ENCODE assay signal across 8 cellular contexts in the genomic region with DNA sequence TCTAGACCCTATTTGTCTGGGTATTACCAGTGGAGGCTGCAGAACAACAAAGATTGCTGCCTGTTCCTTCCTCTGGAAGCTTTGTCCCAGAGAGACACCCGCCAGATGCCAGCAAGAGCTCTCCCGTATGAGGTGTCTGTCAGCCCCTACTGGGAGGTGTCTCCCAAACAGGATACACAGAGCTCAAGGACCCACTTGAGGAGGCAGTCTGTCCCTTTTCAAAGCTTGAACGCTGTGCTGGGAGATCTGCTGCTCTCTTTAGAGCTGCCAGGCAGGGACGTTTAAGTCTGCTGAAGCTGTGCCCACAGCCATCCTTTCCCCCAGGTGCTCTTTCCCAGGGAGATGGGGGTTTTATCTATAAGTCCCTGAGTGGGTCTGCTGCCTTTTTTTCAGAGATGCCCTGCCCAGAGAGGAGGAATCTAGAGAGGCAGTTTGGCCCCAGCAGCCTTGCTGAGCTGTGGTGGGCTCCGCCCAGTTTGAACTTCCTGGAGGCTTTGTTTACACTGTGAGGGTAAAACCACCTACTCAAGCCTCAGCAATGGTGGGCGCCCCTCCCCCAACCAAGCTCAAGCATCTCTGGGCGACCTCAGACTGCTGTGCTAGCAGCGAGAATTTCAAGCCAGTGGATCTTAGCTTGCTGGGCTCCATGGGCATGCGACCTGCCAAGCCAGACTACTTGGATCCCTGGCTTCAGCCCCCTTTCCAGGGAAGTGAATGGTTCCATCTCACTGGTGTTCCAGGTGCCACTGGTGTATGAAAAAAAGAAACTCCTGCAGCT. TPM values are rescaled to one million over a fixed set of nuclear protein-coding genes. Genes with fewer than 3 reads are reported as not detected.
DNase-seq lines count a peak whose midpoint lies in the region; ATAC-seq lines count a peak whose summit lies in the region.
"Not testable (repeated sequence)": the region's sequence is repeated elsewhere in the genome, so short reads cannot be mapped to it uniquely, and the experiment has no call there.

No MANE protein-coding gene starts in this region.

- H3K27me3 Mint-ChIP-seq in CD4-positive, alpha-beta memory T cell; activated T-helper 1 cell treated with anti-CD3 and anti-CD28 coated beads, Interleukin-12 subunit alpha, Interleukin-12 subunit beta, Interleukin-2, Interleukin-4 antibody, amounts not matched to agents 30 ng/mL and 10 ng/mL and 1 ng/mL, durations not matched to agents 14 hours and 24 hours and 36 hours (ENCODE audit: insufficient read depth): not testable (repeated sequence)
- H3K27me3 Mint-ChIP-seq in naive thymus-derived CD4-positive, alpha-beta T cell: peaks cover 0 to 20% (median 0%) of the 10 kb centered on the region in 5 donors

- H3K4me3 Mint-ChIP-seq in CD4-positive, alpha-beta memory T cell: peak overlapping the region in 7 of 8 donors; percentile 65 to 75 (median 68)
- peak overlapping the region; percentile 0 for H3K4me3 Mint-ChIP-seq in activated T-helper 1 cell treated with anti-CD3 and anti-CD28 coated beads, Interleukin-12 subunit alpha, Interleukin-12 subunit beta, Interleukin-2, Interleukin-4 antibody, amounts not matched to agents 30 ng/mL and 10 ng/mL and 1 ng/mL, durations not matched to agents 14 hours and 24 hours and 36 hours
- H3K4me3 Mint-ChIP-seq in naive thymus-derived CD4-positive, alpha-beta T cell: peak overlapping the region; percentile 39 to 78 (median 64)

- intact Hi-C loops in CD4-positive, alpha-beta memory T cell (cut with micrococcal nuclease): loop anchor here (1.0 kb wide), 2 partner anchors 29 to 115 kb away; a partner anchor contains a TSS
- intact Hi-C loops in activated T-helper 1 cell treated with anti-CD3 and anti-CD28 coated beads, Interleukin-12 subunit alpha, Interleukin-12 subunit beta, Interleukin-2, Interleukin-4 antibody, amounts not matched to agents 30 ng/mL and 10 ng/mL and 1 ng/mL, durations not matched to agents 14 hours and 24 hours and 36 hours (cut with micrococcal nuclease): not testable (repeated sequence)
- intact Hi-C loops in naive thymus-derived CD4-positive, alpha-beta T cell (cut with micrococcal nuclease): loop anchor here (1.0 to 2.0 kb wide), 4 partner anchors 15 to 55 kb away; a partner anchor contains a TSS

- peak overlapping the region; percentile 70 to 92 (median 85) for H3K27ac Mint-ChIP-seq in CD4-positive, alpha-beta memory T cell
- peak overlapping the region; percentile 38 for H3K27ac Mint-ChIP-seq in activated T-helper 1 cell treated with anti-CD3 and anti-CD28 coated beads, Interleukin-12 subunit alpha, Interleukin-12 subunit beta, Interleukin-2, Interleukin-4 antibody, amounts not matched to agents 30 ng/mL and 10 ng/mL and 1 ng/mL, durations not matched to agents 14 hours and 24 hours and 36 hours
- peak overlapping the region; percentile 81 to 96 (median 89) for H3K27ac Mint-ChIP-seq in naive thymus-derived CD4-positive, alpha-beta T cell

- H3K4me1 Mint-ChIP-seq in CD4-positive, alpha-beta memory T cell: peaks cover 45 to 69% (median 57%) of the 10 kb centered on the region in 4 donors
- peaks cover 55% of the 10 kb centered on the region for H3K4me1 Mint-ChIP-seq in activated T-helper 1 cell treated with anti-CD3 and anti-CD28 coated beads, Interleukin-12 subunit alpha, Interleukin-12 subunit beta, Interleukin-2, Interleukin-4 antibody, amounts not matched to agents 30 ng/mL and 10 ng/mL and 1 ng/mL, durations not matched to agents 14 hours and 24 hours and 36 hours (ENCODE audit: low read depth)
- H3K4me1 Mint-ChIP-seq in naive thymus-derived CD4-positive, alpha-beta T cell: peaks cover 20 to 72% (median 58%) of the 10 kb centered on the region in 7 donors

- not testable (repeated sequence) for H3K9me3 ChIP-seq in CD4-positive, alpha-beta memory T cell (ENCODE audit: control insufficient read depth in 1 of 2, low read length in 2 of 2); effector memory CD4-positive, alpha-beta T cell (ENCODE audit: control insufficient read depth, low read length)
- H3K9me3 ChIP-seq in naive thymus-derived CD4-positive, alpha-beta T cell (ENCODE audit: control insufficient read depth in 2 of 3, low read length in 3 of 3): peaks cover 0 to 14% (median 0%) of the 10 kb centered on the region in 3 experiments

- peaks cover 0 to 48% (median 41%) of the 10 kb centered on the region in 8 donors for H3K9me3 Mint-ChIP-seq in CD4-positive, alpha-beta memory T cell
- peaks cover 42% of the 10 kb centered on the region for H3K9me3 Mint-ChIP-seq in activated T-helper 1 cell treated with anti-CD3 and anti-CD28 coated beads, Interleukin-12 subunit alpha, Interleukin-12 subunit beta, Interleukin-2, Interleukin-4 antibody, amounts not matched to agents 30 ng/mL and 10 ng/mL and 1 ng/mL, durations not matched to agents 14 hours and 24 hours and 36 hours
- H3K9me3 Mint-ChIP-seq in naive thymus-derived CD4-positive, alpha-beta T cell: peaks cover 20 to 76% (median 49%) of the 10 kb centered on the region in 11 donors

- peak; percentile 76 to 86 (median 80) for DNase-seq in CD4-positive, alpha-beta memory T cell
- DNase-seq in Jurkat, Clone E6-1 (ENCODE audit: low read depth, low spot score): peak; percentile 65
- DNase-seq in NK-92 treated with Interleukin-12 subunit alpha and Interleukin-12 subunit beta, amount 100 ng/mL, for 24 hours (lab: John Stamatoyannopoulos, UW): peak; percentile 67
- DNase-seq in activated CD4-positive, alpha-beta T cell treated with anti-CD3 and anti-CD28 coated beads for 1 hour: peak; percentile 44
- DNase-seq in activated T-helper 1 cell treated with anti-CD3 and anti-CD28 coated beads, Interleukin-12 subunit alpha, Interleukin-12 subunit beta, Interleukin-2, Interleukin-4 antibody, amounts not matched to agents 30 ng/mL and 10 ng/mL and 1 ng/mL, durations not matched to agents 14 hours and 24 hours and 36 hours (ENCODE audit: low spot score): peak; percentile 57
- peak; percentile 41 to 61 (median 46) for DNase-seq in effector memory CD4-positive, alpha-beta T cell
- DNase-seq in naive thymus-derived CD4-positive, alpha-beta T cell: peak in 8 of 9 donors; percentile 44 to 84 (median 76)
- peak; percentile 38 to 43 for DNase-seq in stimulated activated CD8-positive, alpha-beta memory T cell treated with anti-CD3 and anti-CD28 coated beads, Interleukin-15, amount 100 ng/mL, for 4 hours (ENCODE audit: low read depth in 2 of 2)

- POLR2A ChIA-PET in CD4-positive, alpha-beta memory T cell (lab: Charles Lee; ENCODE audit: partially characterized antibody): interaction anchor here (0.7 to 7.9 kb wide), 20 partner anchors 9 to 202 kb away, joined by 3 to 92 read pairs (median 5); a partner anchor contains a TSS
- POLR2A ChIA-PET in naive thymus-derived CD4-positive, alpha-beta T cell (lab: Charles Lee): interaction anchor here (0.5 to 8.9 kb wide), 19 partner anchors 12 to 218 kb away, joined by 3 to 105 read pairs (median 4); a partner anchor contains a TSS

- peak overlapping the region in 1 of 2 donors; percentile 8 for H3K4me3 ChIP-seq in CD4-positive, alpha-beta memory T cell (ENCODE audit: low read length in 2 of 2)
- not testable (repeated sequence) for H3K4me3 ChIP-seq in Jurkat, Clone E6-1 (ENCODE audit: low read length)
- H3K4me3 ChIP-seq in effector memory CD4-positive, alpha-beta T cell (ENCODE audit: insufficient read depth, low read depth, low read length, poor library complexity, severe bottlenecking): peak overlapping the region; percentile 11
- peak overlapping the region; percentile 41 for H3K4me3 ChIP-seq in naive thymus-derived CD4-positive, alpha-beta T cell (ENCODE audit: low read length)

- CTCF ChIA-PET in CD4-positive, alpha-beta memory T cell (lab: Charles Lee; ENCODE audit: partially characterized antibody): interaction anchor here (0.7 to 3.7 kb wide), 16 partner anchors 9 to 200 kb away, joined by 3 to 22 read pairs (median 5); a partner anchor contains a TSS
- CTCF ChIA-PET in naive thymus-derived CD4-positive, alpha-beta T cell (lab: Charles Lee): interaction anchor here (1.1 to 1.5 kb wide), 5 partner anchors 14 to 34 kb away, joined by 3 to 8 read pairs (median 4); no protein-coding TSS in a partner anchor

- not testable (repeated sequence) for H3K27me3 ChIP-seq in CD4-positive, alpha-beta memory T cell (ENCODE audit: insufficient read depth, low read length); effector memory CD4-positive, alpha-beta T cell (replicated peaks; ENCODE audit: control insufficient read depth, insufficient read depth, low read length, poor library complexity, severe bottlenecking); naive thymus-derived CD4-positive, alpha-beta T cell (ENCODE audit: control insufficient read depth in 2 of 2, insufficient read depth in 2 of 2, low read length in 2 of 2)

- H3K4me1 ChIP-seq in CD4-positive, alpha-beta memory T cell (ENCODE audit: insufficient read depth, low read length): peaks cover 58% of the 10 kb centered on the region
- H3K4me1 ChIP-seq in effector memory CD4-positive, alpha-beta T cell (ENCODE audit: control insufficient read depth, insufficient read depth, low read length, poor library complexity, severe bottlenecking): peaks cover 29% of the 10 kb centered on the region
- peaks cover 42 to 50% of the 10 kb centered on the region in 2 donors for H3K4me1 ChIP-seq in naive thymus-derived CD4-positive, alpha-beta T cell (ENCODE audit: control insufficient read depth in 2 of 2, insufficient read depth in 2 of 2, low read length in 2 of 2)

- peak; percentile 28 for ATAC-seq in naive thymus-derived CD4-positive, alpha-beta T cell

- peaks cover 30 to 35% of the 10 kb centered on the region in 2 donors for H3K36me3 Mint-ChIP-seq in CD4-positive, alpha-beta memory T cell
- H3K36me3 Mint-ChIP-seq in activated T-helper 1 cell treated with anti-CD3 and anti-CD28 coated beads, Interleukin-12 subunit alpha, Interleukin-12 subunit beta, Interleukin-2, Interleukin-4 antibody, amounts not matched to agents 30 ng/mL and 10 ng/mL and 1 ng/mL, durations not matched to agents 14 hours and 24 hours and 36 hours (ENCODE audit: low read depth): peaks cover 25% of the 10 kb centered on the region
- peaks cover 38 to 64% (median 38%) of the 10 kb centered on the region in 5 donors for H3K36me3 Mint-ChIP-seq in naive thymus-derived CD4-positive, alpha-beta T cell

- H3K36me3 ChIP-seq in CD4-positive, alpha-beta memory T cell (ENCODE audit: insufficient read depth, low read length); effector memory CD4-positive, alpha-beta T cell (ENCODE audit: control insufficient read depth, insufficient read depth, low read length); naive thymus-derived CD4-positive, alpha-beta T cell (ENCODE audit: control insufficient read depth in 2 of 3, insufficient read depth in 3 of 3, low read length in 3 of 3): not testable (repeated sequence)

- H3K27ac ChIP-seq in CD4-positive, alpha-beta memory T cell (ENCODE audit: low read depth, low read length): not testable (repeated sequence)
- H3K27ac ChIP-seq in effector memory CD4-positive, alpha-beta T cell (ENCODE audit: insufficient read depth, low read length, poor library complexity, severe bottlenecking): peak overlapping the region; percentile 42
- H3K27ac ChIP-seq in naive thymus-derived CD4-positive, alpha-beta T cell (ENCODE audit: low read depth, low read length): peak overlapping the region; percentile 53

RNA-seq across cellular contexts. Expression of a gene that starts 54.3 kb away (rescaled TPM):
- under 1 TPM; 0.67 to 0.86 TPM for total RNA-seq in CD4-positive, alpha-beta memory T cell
- 1 to 10 TPM in 1 of 2 donors, not detected in 1; 2.4 TPM for polyA plus RNA-seq in CD4-positive, alpha-beta memory T cell
- 16.0 TPM for polyA plus RNA-seq in Jurkat, Clone E6-1 (2012; ENCODE audit: insufficient read depth, insufficient read length)
- total RNA-seq in activated T-helper 1 cell treated with anti-CD3 and anti-CD28 coated beads, Interleukin-12 subunit alpha, Interleukin-12 subunit beta, Interleukin-2, Interleukin-4 antibody, amounts not matched to agents 30 ng/mL and 10 ng/mL and 1 ng/mL, durations not matched to agents 14 hours and 24 hours and 36 hours: 28.7 and 29.4 TPM in 2 replicates
- 10 to 100 TPM in 1 of 5 experiments, 1 to 10 TPM in 2, under 1 TPM in 2; 0.57 to 12.7 (median 1.1) TPM for total RNA-seq in naive thymus-derived CD4-positive, alpha-beta T cell
- polyA plus RNA-seq in naive thymus-derived CD4-positive, alpha-beta T cell: 1 to 10 TPM in 1 of 2 donors, under 1 TPM in 1; 0.25 to 1.3 TPM

RNA-seq across cellular contexts. Expression of a gene that starts 55.6 kb away (rescaled TPM):
- 10 to 100 TPM; 24.1 to 28.0 TPM for total RNA-seq in CD4-positive, alpha-beta memory T cell
- 10 to 100 TPM; 34.4 to 38.4 TPM for polyA plus RNA-seq in CD4-positive, alpha-beta memory T cell
- polyA plus RNA-seq in Jurkat, Clone E6-1 (2012; ENCODE audit: insufficient read depth, insufficient read length): 24.0 TPM
- 22.7 and 24.0 TPM in 2 replicates for total RNA-seq in activated T-helper 1 cell treated with anti-CD3 and anti-CD28 coated beads, Interleukin-12 subunit alpha, Interleukin-12 subunit beta, Interleukin-2, Interleukin-4 antibody, amounts not matched to agents 30 ng/mL and 10 ng/mL and 1 ng/mL, durations not matched to agents 14 hours and 24 hours and 36 hours
- 10 to 100 TPM; 19.9 to 42.3 (median 31.8) TPM for total RNA-seq in naive thymus-derived CD4-positive, alpha-beta T cell
- 10 to 100 TPM; 28.3 to 34.4 TPM for polyA plus RNA-seq in naive thymus-derived CD4-positive, alpha-beta T cell

Comparison
In these comparisons a context has a peak if more than half of its experiments do, and no peak if none do; other contexts are left out.
1. H3K27ac Mint-ChIP-seq: peak in every context shown above with its lines; median percentile 89 in naive thymus-derived CD4-positive, alpha-beta T cell; 85 in CD4-positive, alpha-beta memory T cell; 38 in activated T-helper 1 cell treated with anti-CD3 and anti-CD28 coated beads, Interleukin-12 subunit alpha, Interleukin-12 subunit beta, Interleukin-2, Interleukin-4 antibody, amounts not matched to agents 30 ng/mL and 10 ng/mL and 1 ng/mL, durations not matched to agents 14 hours and 24 hours and 36 hours.
2. H3K4me3 Mint-ChIP-seq: peak in every context shown above with its lines; median percentile 68 in CD4-positive, alpha-beta memory T cell; 64 in naive thymus-derived CD4-positive, alpha-beta T cell; 0 in activated T-helper 1 cell treated with anti-CD3 and anti-CD28 coated beads, Interleukin-12 subunit alpha, Interleukin-12 subunit beta, Interleukin-2, Interleukin-4 antibody, amounts not matched to agents 30 ng/mL and 10 ng/mL and 1 ng/mL, durations not matched to agents 14 hours and 24 hours and 36 hours.